14 cellular contexts compared by ENCODE assay signal in the genomic region with DNA sequence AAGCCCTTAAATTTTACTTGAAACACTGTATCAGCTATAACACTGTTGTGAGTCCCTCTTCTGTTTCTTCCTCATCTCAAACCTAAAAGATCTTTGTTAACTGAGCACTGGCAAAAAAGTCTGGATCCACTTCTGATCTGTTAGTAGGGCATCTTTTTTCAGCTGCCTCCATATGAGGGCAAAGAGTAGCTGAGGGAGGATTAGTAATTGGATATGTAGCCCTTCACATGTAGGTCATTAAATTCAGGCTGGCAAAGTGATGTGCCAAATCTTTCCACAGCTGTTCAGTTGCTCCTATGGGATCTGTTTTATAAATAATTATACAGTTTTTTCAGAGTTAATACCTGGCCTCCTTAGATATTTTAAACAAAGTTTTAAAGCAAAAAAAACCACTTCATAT. TPM values are rescaled to one million over a fixed set of nuclear protein-coding genes. Genes with fewer than 3 reads are reported as not detected.
DNase-seq lines count a peak whose midpoint lies in the region; ATAC-seq and TF ChIP-seq lines count a peak whose summit lies in the region.
"Had no signal": no experiment of that assay in that cellular context is flagged by ENCODE, and none has a peak within 500 bp of the region (broad histone marks: within the 10 kb centered on the region; RNA-seq: fewer than 3 reads in every experiment).

No MANE protein-coding gene starts in this region.

- TF ChIP-seq CTCF in esophagus muscularis mucosa (IDR thresholded peaks at IDR 0.05) (no peak), psoas muscle (IDR thresholded peaks at IDR 0.05) (no peak)

- H3K9me3 ChIP-seq in esophagus muscularis mucosa (no peaks in the 10 kb centered on the region), psoas muscle (no peaks in the 10 kb centered on the region)
- H3K9me3 ChIP-seq: SJSA1 had no signal

- H3K27ac Mint-ChIP-seq in activated CD4-positive, alpha-beta T cell treated with anti-CD3 and anti-CD28 coated beads for 36 hours, result peak overlapping the region; percentile 55
- H3K27ac Mint-ChIP-seq: stimulated activated naive B cell treated with anti-CD40 and anti-IgM and Interleukin-4, amounts not matched to agents 10 μg/mL and 1 μg/mL and 100 μg/mL, for 72 hours had no signal

- peaks cover 12% of the 10 kb centered on the region for H3K4me1 Mint-ChIP-seq in activated CD4-positive, alpha-beta T cell treated with anti-CD3 and anti-CD28 coated beads for 36 hours

- H3K27ac ChIP-seq in esophagus muscularis mucosa (replicated peaks in 1 of 4) (peak overlapping the region; percentile 91 to 94 (median 92)), psoas muscle (peak overlapping the region; percentile 91)
- H3K27ac ChIP-seq: SJSA1 had no signal

- H3K9me3 Mint-ChIP-seq in activated CD4-positive, alpha-beta T cell treated with anti-CD3 and anti-CD28 coated beads for 36 hours (ENCODE audit: low read depth), result no peaks in the 10 kb centered on the region
- H3K9me3 Mint-ChIP-seq: stimulated activated naive B cell treated with anti-CD40 and anti-IgM and Interleukin-4, amounts not matched to agents 10 μg/mL and 1 μg/mL and 100 μg/mL, for 72 hours had no signal

- H3K36me3 ChIP-seq in esophagus muscularis mucosa (no peaks in the 10 kb centered on the region), psoas muscle (ENCODE audit: insufficient read depth in 1 of 2, low read depth in 1 of 2) (no peaks in the 10 kb centered on the region)
- H3K36me3 ChIP-seq: SJSA1 had no signal

- H3K4me1 ChIP-seq in esophagus muscularis mucosa, result peaks cover 8 to 18% (median 10%) of the 10 kb centered on the region in 4 donors
- peaks cover 21% of the 10 kb centered on the region for H3K4me1 ChIP-seq in psoas muscle

- no peaks in the 10 kb centered on the region for H3K27me3 ChIP-seq in esophagus muscularis mucosa
- H3K27me3 ChIP-seq in psoas muscle (ENCODE audit: insufficient read depth in 3 of 3, low read length in 2 of 3), result no peaks in the 10 kb centered on the region
- H3K27me3 ChIP-seq: SJSA1 had no signal

- ATAC-seq in activated CD4-positive, alpha-beta T cell treated with anti-CD3 and anti-CD28 coated beads for 36 hours, result no peak
- peak; percentile 50 to 71 (median 66) for ATAC-seq in psoas muscle
- ATAC-seq: stimulated activated naive B cell treated with anti-CD40 and anti-IgM and Interleukin-4, amounts not matched to agents 10 μg/mL and 1 μg/mL and 100 μg/mL, for 72 hours had no signal

- POLR2A ChIA-PET in activated CD4-positive, alpha-beta T cell treated with anti-CD3 and anti-CD28 coated beads for 36 hours (lab: Charles Lee), result no interaction called here

- no peak overlapping the region for H3K4me3 ChIP-seq in esophagus muscularis mucosa
- peak overlapping the region; percentile 85 for H3K4me3 ChIP-seq in psoas muscle

- H3K4me3 Mint-ChIP-seq in activated CD4-positive, alpha-beta T cell treated with anti-CD3 and anti-CD28 coated beads for 36 hours, result peak overlapping the region; percentile 28
- H3K4me3 Mint-ChIP-seq: stimulated activated naive B cell treated with anti-CD40 and anti-IgM and Interleukin-4, amounts not matched to agents 10 μg/mL and 1 μg/mL and 100 μg/mL, for 72 hours had no signal

- CTCF ChIA-PET in activated CD4-positive, alpha-beta T cell treated with anti-CD3 and anti-CD28 coated beads for 36 hours (lab: Charles Lee), result interaction anchor here (0.6 to 2.8 kb wide), 4 partner anchors 14 to 303 kb away, joined by 3 to 22 read pairs (median 4); no protein-coding TSS in a partner anchor

- H3K27me3 Mint-ChIP-seq in activated CD4-positive, alpha-beta T cell treated with anti-CD3 and anti-CD28 coated beads for 36 hours, result peaks cover 18% of the 10 kb centered on the region

- no peak for TF ChIP-seq EP300 in esophagus muscularis mucosa (IDR thresholded peaks at IDR 0.05)

- no peaks in the 10 kb centered on the region for H3K36me3 Mint-ChIP-seq in activated CD4-positive, alpha-beta T cell treated with anti-CD3 and anti-CD28 coated beads for 36 hours (ENCODE audit: low read depth)
- H3K36me3 Mint-ChIP-seq: stimulated activated naive B cell treated with anti-CD40 and anti-IgM and Interleukin-4, amounts not matched to agents 10 μg/mL and 1 μg/mL and 100 μg/mL, for 72 hours had no signal

- no peak for DNase-seq in activated CD4-positive, alpha-beta T cell treated with anti-CD3 and anti-CD28 coated beads for 36 hours
- DNase-seq in activated CD4-positive, alpha-beta T cell treated with anti-CD3 and anti-CD28 coated beads, Interleukin-2, amount 50 U/mL, for 48 hours, result no peak
- DNase-seq in NCI-H524 treated with DMSO at 0.1 percent for 48 hours (lab: John Stamatoyannopoulos, UW) (peak; percentile 47), esophagus muscularis mucosa (ENCODE audit: extremely low spot score) (no peak), psoas muscle (no peak), hypothalamus (lab: John Stamatoyannopoulos, UW) (no peak), hippocampal formation (lab: John Stamatoyannopoulos, UW) (no peak), midbrain (lab: John Stamatoyannopoulos, UW) (no peak)
- DNase-seq: ACHN; activated CD4-positive, alpha-beta T cell treated with anti-CD3 and anti-CD28 coated beads, Interleukin-2, amount 50 U/mL, for 1 hour; effector memory CD4-positive, alpha-beta T cell; stimulated activated CD4-positive, alpha-beta T cell treated with anti-CD3 and anti-CD28 coated beads, Interleukin-15, amount 100 ng/mL, for 24 hours; stimulated activated naive B cell treated with anti-CD40 and anti-IgM and Interleukin-4, amounts not matched to agents 10 μg/mL and 1 μg/mL and 100 μg/mL, for 72 hours had no signal

- intact Hi-C loops in activated CD4-positive, alpha-beta T cell treated with anti-CD3 and anti-CD28 coated beads for 36 hours (cut with DNase I, micrococcal nuclease), result loop anchor here (1.0 to 10.0 kb wide), 9 partner anchors 58 to 1782 kb away; partner anchors contain the start of genes EIF4E (in 1 of the 2), METAP1 (in 1 of the 2), PPP3CA (in 1 of the 2) and RAP1GDS1 (in 1 of the 2)
- intact Hi-C loops in esophagus muscularis mucosa (cut with DNase I) (loop anchor here (5.0 kb wide), 1 partner anchor 322 kb away; no protein-coding TSS in a partner anchor), psoas muscle (cut with DNase I) (loop anchor here (1.0 to 5.0 kb wide), 5 partner anchors 80 to 382 kb away; partner anchors contain the start of genes DNAJB14 (in 1 of the 2) and LAMTOR3 (in 1 of the 2))

- TF ChIP-seq POLR2A in esophagus muscularis mucosa (IDR thresholded peaks at IDR 0.05; ENCODE audit: low read depth), result no peak

RNA-seq across cellular contexts. Expression of gene TRMT10A, which starts 1.1 kb away (rescaled TPM):
- 1 to 10 TPM; 7.8 to 9.8 TPM for total RNA-seq in activated CD4-positive, alpha-beta T cell treated with anti-CD3 and anti-CD28 coated beads for 36 hours
- total RNA-seq in esophagus muscularis mucosa (1 to 10 TPM; 3.0 to 5.3 (median 4.8) TPM), psoas muscle (1 to 10 TPM; 2.9 to 4.6 (median 4.3) TPM)
- 1 to 10 TPM; 2.1 to 7.2 (median 5.9) TPM for polyA plus RNA-seq in psoas muscle

RNA-seq across cellular contexts. Expression of gene MTTP, which starts 9.7 kb away (rescaled TPM):
- under 1 TPM; 0.16 to 0.25 TPM for total RNA-seq in activated CD4-positive, alpha-beta T cell treated with anti-CD3 and anti-CD28 coated beads for 36 hours
- total RNA-seq in esophagus muscularis mucosa (1 to 10 TPM in 1 of 4 donors, under 1 TPM in 3; 0.45 to 1.2 (median 0.70) TPM), psoas muscle (under 1 TPM; 0.07 to 0.99 (median 0.39) TPM)
- under 1 TPM; 0.04 to 0.44 (median 0.28) TPM for polyA plus RNA-seq in psoas muscle

RNA-seq across cellular contexts. Expression of gene C4orf17, which starts 54.1 kb away (rescaled TPM):
- total RNA-seq in activated CD4-positive, alpha-beta T cell treated with anti-CD3 and anti-CD28 coated beads for 36 hours, result not detected
- not detected for total RNA-seq in esophagus muscularis mucosa
- not detected for total RNA-seq in psoas muscle
- polyA plus RNA-seq in psoas muscle, result not detected
- total RNA-seq: SJSA1 had no signal
